26 cellular contexts compared by ENCODE assay signal in genomic region chr11:68764746-68765145, GRCh38. TPM values are rescaled to one million over a fixed set of nuclear protein-coding genes. Genes with fewer than 3 reads are reported as not detected.
"Had no signal": no experiment of that assay in that cellular context is flagged by ENCODE, and none has a peak within 500 bp of the region (broad histone marks: within the 10 kb centered on the region; RNA-seq: fewer than 3 reads in every experiment).

No MANE protein-coding gene starts in this region.

- DNase-seq: dorsolateral prefrontal cortex; effector CD8-positive, alpha-beta T cell; erythroblast; esophagus squamous epithelium; foreskin melanocyte; glutamatergic neuron; heart right ventricle; hippocampal formation; left cardiac atrium; left ventricle myocardium superior; lower lobe of right lung; mucosa of descending colon; naive B cell; occipital lobe; ovary; psoas muscle; right cardiac atrium; sigmoid colon; stimulated activated CD4-positive, alpha-beta T cell treated with anti-CD3 and anti-CD28 coated beads, Interleukin-2, amount 100 ng/mL, for 24 hours; stimulated activated CD4-positive, alpha-beta T cell treated with anti-CD3 and anti-CD28 coated beads, Interleukin-4, amount 100 ng/mL, for 24 hours; stimulated activated naive CD8-positive, alpha-beta T cell treated with anti-CD3 and anti-CD28 coated beads, Interleukin-15, Interleukin-2, amounts not matched to agents 100 U/mL and 50 U/mL, for 24 hours; substantia nigra had no signal

- H3K36me3 ChIP-seq: ovary had no signal

- H3K4me3 ChIP-seq: dorsolateral prefrontal cortex, esophagus squamous epithelium, heart right ventricle, lower lobe of right lung, mucosa of descending colon, ovary, psoas muscle, sigmoid colon, thoracic aorta, tibial nerve, vagina had no signal

- H3K27me3 ChIP-seq: dorsolateral prefrontal cortex, esophagus squamous epithelium, heart right ventricle, ovary, sigmoid colon, tibial nerve, vagina had no signal

- H3K27ac ChIP-seq: dorsolateral prefrontal cortex, esophagus squamous epithelium, heart right ventricle, lower lobe of right lung, ovary, psoas muscle, sigmoid colon, thoracic aorta, tibial nerve, vagina had no signal

- H3K4me1 ChIP-seq: esophagus squamous epithelium, heart right ventricle, lower lobe of right lung, psoas muscle, sigmoid colon, tibial nerve, vagina had no signal

- H3K9me3 ChIP-seq: esophagus squamous epithelium, heart right ventricle, lower lobe of right lung, mucosa of descending colon, ovary, psoas muscle, sigmoid colon, thoracic aorta, tibial nerve, vagina had no signal

- ATAC-seq: stimulated activated naive CD8-positive, alpha-beta T cell treated with anti-CD3 and anti-CD28 coated beads, Interleukin-15, Interleukin-2, amounts not matched to agents 100 U/mL and 50 U/mL, for 24 hours had no signal

RNA-seq across cellular contexts. Expression of gene TESMIN, which starts 13.4 kb away (rescaled TPM):
- total RNA-seq: sigmoid colon, skeletal muscle tissue had no signal
